8 cellular contexts compared by ENCODE assay signal in the genomic region with DNA sequence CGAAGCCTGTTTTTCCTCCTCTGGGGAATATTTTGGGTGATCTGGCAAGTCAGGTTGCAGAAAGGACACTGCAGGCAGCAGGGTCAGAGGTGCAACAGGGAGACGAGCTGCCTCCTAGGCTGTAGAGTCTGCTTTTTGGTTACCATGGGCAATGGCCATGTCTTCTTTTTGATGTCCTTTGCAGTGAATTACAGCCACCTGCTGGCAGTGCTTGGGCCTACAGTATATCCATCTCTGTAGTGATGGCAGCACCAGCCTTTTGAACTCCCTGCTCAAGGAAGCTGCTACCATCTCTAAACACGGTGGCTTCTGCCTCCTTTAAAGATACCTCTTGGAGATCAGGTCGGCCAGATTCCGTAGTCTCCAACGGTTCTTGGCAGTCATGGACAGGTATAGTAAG.
A peak's percentile ranks its signal among the peaks of the same experiment; 100 is the strongest.
DNase-seq lines count a peak whose midpoint lies in the region; ATAC-seq and TF ChIP-seq lines count a peak whose summit lies in the region.

No MANE protein-coding gene starts in this region.

- H3K36me3 Mint-ChIP-seq in HFFc6 (ENCODE audit: low read depth): no peaks in the 10 kb centered on the region; the same call in 1 of the 2 replicates
- H3K36me3 Mint-ChIP-seq in activated T-helper 1 cell treated with anti-CD3 and anti-CD28 coated beads, Interleukin-12 subunit alpha, Interleukin-12 subunit beta, Interleukin-2, Interleukin-4 antibody, amounts not matched to agents 30 ng/mL and 10 ng/mL and 1 ng/mL, durations not matched to agents 14 hours and 24 hours and 36 hours (ENCODE audit: low read depth): no peaks in the 10 kb centered on the region

- H3K4me3 Mint-ChIP-seq in HFFc6: no peak overlapping the region
- H3K4me3 Mint-ChIP-seq in activated T-helper 1 cell treated with anti-CD3 and anti-CD28 coated beads, Interleukin-12 subunit alpha, Interleukin-12 subunit beta, Interleukin-2, Interleukin-4 antibody, amounts not matched to agents 30 ng/mL and 10 ng/mL and 1 ng/mL, durations not matched to agents 14 hours and 24 hours and 36 hours: no peak overlapping the region

- H3K9me3 ChIP-seq in right cardiac atrium (ENCODE audit: control insufficient read depth, low read length): no peaks in the 10 kb centered on the region

- in situ Hi-C loops in SK-MEL-5 (cut with HindIII; ENCODE audit: low pct_unique_long_range_greater_than_20kb, low sequenced_read_pairs): no loop called here

- WGBS in right cardiac atrium: 72% methylated on average over 6 of the region's 6 CpGs

- peaks cover 31% of the 10 kb centered on the region for H3K27me3 Mint-ChIP-seq in HFFc6 (ENCODE audit: insufficient read depth)
- H3K27me3 Mint-ChIP-seq in activated T-helper 1 cell treated with anti-CD3 and anti-CD28 coated beads, Interleukin-12 subunit alpha, Interleukin-12 subunit beta, Interleukin-2, Interleukin-4 antibody, amounts not matched to agents 30 ng/mL and 10 ng/mL and 1 ng/mL, durations not matched to agents 14 hours and 24 hours and 36 hours (ENCODE audit: insufficient read depth): no peaks in the 10 kb centered on the region

- H3K4me1 ChIP-seq in right cardiac atrium (ENCODE audit: control insufficient read depth, insufficient read depth, low read length): peaks cover 1% of the 10 kb centered on the region

- H3K27me3 ChIP-seq in right cardiac atrium (ENCODE audit: control insufficient read depth, insufficient read depth): no peaks in the 10 kb centered on the region

- no peaks in the 10 kb centered on the region for H3K4me1 Mint-ChIP-seq in HFFc6 (ENCODE audit: low read depth)
- no peaks in the 10 kb centered on the region for H3K4me1 Mint-ChIP-seq in activated T-helper 1 cell treated with anti-CD3 and anti-CD28 coated beads, Interleukin-12 subunit alpha, Interleukin-12 subunit beta, Interleukin-2, Interleukin-4 antibody, amounts not matched to agents 30 ng/mL and 10 ng/mL and 1 ng/mL, durations not matched to agents 14 hours and 24 hours and 36 hours (ENCODE audit: low read depth)

- no peak overlapping the region for H3K27ac ChIP-seq in right cardiac atrium (ENCODE audit: low read length)

- no peak overlapping the region for H3K4me3 ChIP-seq in right cardiac atrium (ENCODE audit: low read length)

- ATAC-seq in GM21526 (IDR thresholded peaks at IDR 0.05; ENCODE audit: low FRiP score, unreplicated experiment): no peak
- no peak for ATAC-seq in GM18520 (IDR thresholded peaks at IDR 0.05; ENCODE audit: unreplicated experiment)
- no peak for ATAC-seq in right cardiac atrium

- no peaks in the 10 kb centered on the region for H3K9me3 Mint-ChIP-seq in HFFc6
- no peaks in the 10 kb centered on the region for H3K9me3 Mint-ChIP-seq in activated T-helper 1 cell treated with anti-CD3 and anti-CD28 coated beads, Interleukin-12 subunit alpha, Interleukin-12 subunit beta, Interleukin-2, Interleukin-4 antibody, amounts not matched to agents 30 ng/mL and 10 ng/mL and 1 ng/mL, durations not matched to agents 14 hours and 24 hours and 36 hours

- H3K27ac Mint-ChIP-seq in HFFc6: no peak overlapping the region
- H3K27ac Mint-ChIP-seq in activated T-helper 1 cell treated with anti-CD3 and anti-CD28 coated beads, Interleukin-12 subunit alpha, Interleukin-12 subunit beta, Interleukin-2, Interleukin-4 antibody, amounts not matched to agents 30 ng/mL and 10 ng/mL and 1 ng/mL, durations not matched to agents 14 hours and 24 hours and 36 hours: no peak overlapping the region

- intact Hi-C loops in right cardiac atrium (cut with DNase I): loop anchor here in 2 of 4 donors (10.0 kb wide), 2 partner anchors 109 to 159 kb away; no protein-coding TSS in a partner anchor
- intact Hi-C loops in activated T-helper 1 cell treated with anti-CD3 and anti-CD28 coated beads, Interleukin-12 subunit alpha, Interleukin-12 subunit beta, Interleukin-2, Interleukin-4 antibody, amounts not matched to agents 30 ng/mL and 10 ng/mL and 1 ng/mL, durations not matched to agents 14 hours and 24 hours and 36 hours (cut with micrococcal nuclease): no loop called here

- TF ChIP-seq CTCF in HFFc6 (IDR thresholded peaks at IDR 0.05): peak; percentile 65

- DNase-seq in DMS53 treated with DMSO at 0.1 percent for 48 hours (lab: John Stamatoyannopoulos, UW; ENCODE audit: unreplicated experiment): peak; percentile 39
- DNase-seq in HFFc6: peak; percentile 26
- DNase-seq in SK-MEL-5 (ENCODE audit: low read depth, low spot score): peak; percentile 52
- peak; percentile 22 for DNase-seq in iris pigment epithelial cell (ENCODE audit: low read depth)
- no peak for DNase-seq in right cardiac atrium
- DNase-seq in activated T-helper 1 cell treated with anti-CD3 and anti-CD28 coated beads, Interleukin-12 subunit alpha, Interleukin-12 subunit beta, Interleukin-2, Interleukin-4 antibody, amounts not matched to agents 30 ng/mL and 10 ng/mL and 1 ng/mL, durations not matched to agents 14 hours and 24 hours and 36 hours (ENCODE audit: low spot score): no peak

Comparison
In these comparisons a context has a peak if more than half of its experiments do, and no peak if none do; other contexts are left out.
1. DNase-seq: peak in DMS53 treated with DMSO at 0.1 percent for 48 hours (single experiment), HFFc6 (single experiment), SK-MEL-5 (single experiment) and iris pigment epithelial cell (single experiment); none in right cardiac atrium (0 of 3) and activated T-helper 1 cell treated with anti-CD3 and anti-CD28 coated beads, Interleukin-12 subunit alpha, Interleukin-12 subunit beta, Interleukin-2, Interleukin-4 antibody, amounts not matched to agents 30 ng/mL and 10 ng/mL and 1 ng/mL, durations not matched to agents 14 hours and 24 hours and 36 hours (single experiment).